15 cellular contexts compared by ENCODE assay signal in genomic region chr6:39844866-39845265, GRCh38. TPM values are rescaled to one million over a fixed set of nuclear protein-coding genes. Genes with fewer than 3 reads are reported as not detected.
DNase-seq lines count a peak whose midpoint lies in the region; ATAC-seq, FAIRE-seq and TF ChIP-seq lines count a peak whose summit lies in the region.
"Had no signal": no experiment of that assay in that cellular context is flagged by ENCODE, and none has a peak within 500 bp of the region (broad histone marks: within the 10 kb centered on the region; RNA-seq: fewer than 3 reads in every experiment).

No MANE protein-coding gene starts in this region.

- no peaks in the 10 kb centered on the region for H3K79me2 ChIP-seq in K562 (ENCODE audit: control insufficient read depth, insufficient read depth, low read length)

- CTCF ChIA-PET in K562 (lab: Yijun Ruan, JAX; ENCODE audit: low intra/inter-chr PET ratio), result no interaction called here

- no peak for TF ChIP-seq RAD21 in K562 (CRISPR knock-in tag; conservative IDR thresholded peaks at IDR 0.05 in 1 of 2, IDR thresholded peaks at IDR 0.05 in 1 of 2)

- no peak overlapping the region for H3K4me2 ChIP-seq in K562 (ENCODE audit: insufficient read depth, low read length)
- H3K4me2 ChIP-seq: A549, KMS-11 had no signal

- H4K20me1 ChIP-seq in K562 (replicated peaks; ENCODE audit: control insufficient read depth, insufficient read depth, low read length), result no peaks in the 10 kb centered on the region

- TF ChIP-seq EP300 in K562 (IDR thresholded peaks at IDR 0.05; ENCODE audit: low read length), result no peak
- no peak for TF ChIP-seq EP300 in gastroesophageal sphincter (IDR thresholded peaks at IDR 0.05)

- ATAC-seq in K562 (no peak), gastroesophageal sphincter (no peak), HG02885 (IDR thresholded peaks at IDR 0.05; ENCODE audit: poor library complexity, unreplicated experiment) (no peak), GM19351 (IDR thresholded peaks at IDR 0.05; ENCODE audit: unreplicated experiment) (no peak)
- ATAC-seq: A549 had no signal

- no peaks in the 10 kb centered on the region for H3K4me1 ChIP-seq in K562 (replicated peaks in 1 of 2; ENCODE audit: control insufficient read depth in 2 of 2, insufficient read depth in 2 of 2, low read length in 2 of 2)
- H3K4me1 ChIP-seq in gastroesophageal sphincter, result peaks cover 4 to 100% (median 56%) of the 10 kb centered on the region in 3 donors
- peaks cover 0 to 97% (median 63%) of the 10 kb centered on the region in 4 donors for H3K4me1 ChIP-seq in tibial artery
- H3K4me1 ChIP-seq: A549 had no signal

- H3K9ac ChIP-seq in K562 (ENCODE audit: insufficient read depth in 1 of 2, low read depth in 2 of 2, low read length in 2 of 2), result no peak overlapping the region
- H3K9ac ChIP-seq: KMS-11 had no signal

- H3K4me3 ChIP-seq in K562 (no peak overlapping the region), gastroesophageal sphincter (no peak overlapping the region), tibial artery (no peak overlapping the region)
- H3K4me3 ChIP-seq: A549 had no signal

- no peak for TF ChIP-seq CTCF in K562 (IDR thresholded peaks at IDR 0.05 in 2 of 3, conservative IDR thresholded peaks at IDR 0.05 in 1 of 3; ENCODE audit: insufficient read depth in 2 of 3, low read depth in 1 of 3, low read length in 3 of 3)
- no peak for TF ChIP-seq CTCF in gastroesophageal sphincter (IDR thresholded peaks at IDR 0.05)
- no peak for TF ChIP-seq CTCF in tibial artery (IDR thresholded peaks at IDR 0.05)

- H3K9me3 ChIP-seq in K562 (replicated peaks; ENCODE audit: control insufficient read depth, insufficient read depth, low read depth, low read length) (no peaks in the 10 kb centered on the region), gastroesophageal sphincter (no peaks in the 10 kb centered on the region), tibial artery (no peaks in the 10 kb centered on the region)
- H3K9me3 ChIP-seq: A549, Caco-2 had no signal

- TF ChIP-seq POLR2A in K562 (conservative IDR thresholded peaks at IDR 0.05) (no peak), gastroesophageal sphincter (IDR thresholded peaks at IDR 0.05) (no peak)

- FAIRE-seq in HTR-8/SVneo (lab: Jason Lieb, UNC) (peak; percentile 99), K562 (lab: Jason Lieb, UNC) (peak; percentile 11)
- FAIRE-seq: A549 had no signal

- no peaks in the 10 kb centered on the region for H3K9me1 ChIP-seq in K562 (ENCODE audit: control insufficient read depth, insufficient read depth, low read length)

- 0% methylated on average over 1 of the region's 1 CpG for WGBS in K562 (ENCODE audit: insufficient coverage, low coverage, missing lambda C conversion rate)
- WGBS in gastroesophageal sphincter (ENCODE audit: low coverage in 1 of 2), 2 donors, result 100% methylated on average over 1 of the region's 1 CpG

- no TSS peak for BruUV-seq in K562 (replicated peaks; lab: Mats Ljungman, UMichigan)

- DNase-seq in HTR-8/SVneo (ENCODE audit: insufficient read length, low spot score) (no peak), K562 (ENCODE audit: extremely low read depth in 1 of 4, low spot score in 3 of 4) (no peak), tibial artery (no peak)
- DNase-seq in activated CD4-positive, alpha-beta T cell treated with anti-CD3 and anti-CD28 coated beads for 4 hours, result no peak
- DNase-seq: Caco-2; CD8-positive, alpha-beta memory T cell; HCEC 1CT had no signal

- in situ Hi-C loops in K562 (cut with MboI), result no loop called here

- intact Hi-C loops in K562 (cut with micrococcal nuclease) (no loop called here), tibial artery (cut with DNase I; ENCODE audit: low total_unique reads) (no loop called here)

- POLR2A ChIA-PET in K562 (lab: Yijun Ruan, JAX), result no interaction called here

- H3K36me3 ChIP-seq in K562 (ENCODE audit: control insufficient read depth, insufficient read depth, low read length) (no peaks in the 10 kb centered on the region), gastroesophageal sphincter (peaks cover 0 to 6% of the 10 kb centered on the region in 2 donors), tibial artery (no peaks in the 10 kb centered on the region)

- no peak overlapping the region for H2AFZ ChIP-seq in K562 (ENCODE audit: low read depth, low read length)

- H3K27me3 ChIP-seq in K562 (ENCODE audit: control insufficient read depth in 2 of 2, insufficient read depth in 2 of 2, low read length in 2 of 2), result peaks cover 0 to 25% of the 10 kb centered on the region in 2 experiments; a peak in 2 of 5 replicates
- no peaks in the 10 kb centered on the region for H3K27me3 ChIP-seq in gastroesophageal sphincter
- no peaks in the 10 kb centered on the region for H3K27me3 ChIP-seq in tibial artery

- no peak overlapping the region for H3K27ac ChIP-seq in K562 (ENCODE audit: extremely low read depth, low read depth, low read length)
- peak overlapping the region in 3 of 4 donors; percentile 67 to 99 (median 77) for H3K27ac ChIP-seq in gastroesophageal sphincter
- peak overlapping the region; percentile 62 to 75 for H3K27ac ChIP-seq in tibial artery
- H3K27ac ChIP-seq: A549, HL-60, KMS-11 had no signal

TF ChIP-seq in K562, 482 proteins besides CTCF, POLR2A, EP300 and RAD21:
- no peak for TF ChIP-seq MTA2 (IDR thresholded peaks at IDR 0.05; ENCODE audit: low read depth)
- TF ChIP-seq, protein P1, sequence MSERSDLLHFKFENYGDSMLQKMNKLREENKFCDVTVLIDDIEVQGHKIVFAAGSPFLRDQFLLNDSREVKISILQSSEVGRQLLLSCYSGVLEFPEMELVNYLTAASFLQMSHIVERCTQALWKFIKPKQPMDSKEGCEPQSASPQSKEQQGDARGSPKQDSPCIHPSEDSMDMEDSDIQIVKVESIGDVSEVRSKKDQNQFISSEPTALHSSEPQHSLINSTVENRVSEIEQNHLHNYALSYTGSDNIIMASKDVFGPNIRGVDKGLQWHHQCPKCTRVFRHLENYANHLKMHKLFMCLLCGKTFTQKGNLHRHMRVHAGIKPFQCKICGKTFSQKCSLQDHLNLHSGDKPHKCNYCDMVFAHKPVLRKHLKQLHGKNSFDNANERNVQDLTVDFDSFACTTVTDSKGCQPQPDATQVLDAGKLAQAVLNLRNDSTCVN (CRISPR knock-in tag; IDR thresholded peaks at IDR 0.05), result peak; percentile 57; the same call in 1 of the 2 replicates
- TF ChIP-seq HOXB6 (CRISPR knock-in tag; IDR thresholded peaks at IDR 0.05; ENCODE audit: borderline replicate concordance), result no peak
- peak; percentile 88 for TF ChIP-seq TSC22D4 (tag; IDR thresholded peaks at IDR 0.05)
- peak; percentile 52; the same call in 1 of the 2 replicates for TF ChIP-seq ELF4 (CRISPR knock-in tag; IDR thresholded peaks at IDR 0.05)

RNA-seq across cellular contexts. Expression of gene DAAM2, which starts 52.7 kb away (rescaled TPM):
- not detected in 2 replicates for total RNA-seq in K562 (2011; cell fraction: chromatin; rRNA removed; ENCODE audit: low replicate concordance)
- total RNA-seq in K562 (2011; cell fraction: nucleolus; rRNA removed), result not detected in 2 replicates
- not detected in 2 replicates for total RNA-seq in K562 (2011; cell fraction: nucleoplasm; rRNA removed)
- not detected in 2 replicates for total RNA-seq in K562 (2014; rRNA removed)
- total RNA-seq in K562 (2014; rRNA removed; fragmentation: Illumina TruSeq; extraction: Trizol), result not detected in 2 replicates
- not detected in 2 replicates for total RNA-seq in K562 (2015; rRNA removed; fragmentation: Illumina TruSeq; extraction: Trizol)
- 0.04 and 0.07 TPM in 2 replicates for total RNA-seq in K562 (2021)
- polyA plus RNA-seq in K562 (2011; rRNA removed), result not detected in 2 replicates
- not detected in 2 replicates for polyA plus RNA-seq in K562 (2011; cell fraction: cytosol; rRNA removed)
- polyA plus RNA-seq in K562 (2011; cell fraction: nucleus; rRNA removed), result not detected in 2 replicates
- polyA plus RNA-seq in K562 (2012), result 0.10 and 0.35 TPM in 2 replicates
- polyA plus RNA-seq in K562 (2014; fragmentation: Illumina TruSeq; extraction: Trizol), result not detected in 2 replicates
- under 1 TPM in 1 of 2 experiments, not detected in 1; 0.01 TPM for polyA plus RNA-seq in K562 (2014; fragmentation: Nextera tagmentation; extraction: Ambion mirVana)
- not detected in 2 replicates for polyA plus RNA-seq in K562 (2014; rRNA removed)
- not detected in 2 replicates for polyA minus RNA-seq in K562 (2011; rRNA and poly(A)+ RNA removed)
- not detected in 2 replicates for polyA minus RNA-seq in K562 (2011; cell fraction: cytosol; rRNA and poly(A)+ RNA removed)
- not detected in 2 replicates for polyA minus RNA-seq in K562 (2011; cell fraction: nucleus; rRNA and poly(A)+ RNA removed)
- total RNA-seq in gastroesophageal sphincter, result 100 to 1,000 TPM; 200 to 373 (median 270) TPM
- total RNA-seq: Caco-2; CD8-positive, alpha-beta memory T cell had no signal
- polyA plus RNA-seq: A549; CD14-positive monocyte; CD8-positive, alpha-beta memory T cell; IgD-negative memory B cell had no signal

Comparison
In these comparisons a context has a peak if more than half of its experiments do, and no peak if none do; other contexts are left out.
1. RNA of gene DAAM2, which starts 52.7 kb away (total RNA-seq): 200 to 373 TPM in gastroesophageal sphincter; 0.04 to 0.07 TPM in K562; every median in the first group is over 100 times any median in the second.